In the genomic region with DNA sequence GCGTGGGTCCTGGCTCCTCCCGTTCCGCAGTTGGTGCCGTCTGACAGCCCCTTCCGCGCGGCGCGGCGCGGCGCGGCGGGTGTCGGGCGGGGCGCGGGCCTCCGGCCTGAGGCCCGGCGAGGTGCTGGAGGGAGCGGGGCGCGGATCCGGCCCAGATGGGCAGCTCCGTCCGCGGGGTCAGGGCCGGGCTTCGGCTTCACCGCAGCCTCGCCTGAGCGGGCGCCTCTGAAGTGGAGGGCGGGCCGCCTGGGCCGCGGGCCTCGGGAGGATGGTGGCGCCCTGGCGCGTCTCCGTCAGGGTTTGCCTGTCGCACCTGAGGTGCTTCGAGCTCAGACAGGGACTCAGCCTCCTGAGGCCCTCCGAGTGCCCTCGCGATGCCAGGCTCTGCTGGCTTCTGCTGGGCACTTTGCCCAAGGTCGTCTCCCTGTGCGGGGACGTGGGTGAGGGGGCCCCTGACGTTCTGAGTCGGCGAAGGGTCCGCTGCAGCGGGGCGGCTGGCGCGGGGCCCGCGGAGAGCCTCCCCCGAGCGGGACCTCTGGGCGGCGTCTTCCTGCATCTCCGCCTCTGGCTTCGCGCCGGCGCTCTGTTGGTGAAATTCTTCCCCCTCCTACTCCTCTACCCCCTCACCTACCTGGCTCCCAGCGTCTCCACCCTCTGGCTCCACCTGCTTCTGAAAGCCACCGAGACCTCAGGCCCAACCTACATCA, we compare ENCODE assay signal across 8 cellular contexts. TPM values are rescaled to one million over a fixed set of nuclear protein-coding genes. Genes with fewer than 3 reads are reported as not detected.
DNase-seq lines count a peak whose midpoint lies in the region.

No MANE protein-coding gene starts in this region.

- H3K27me3 Mint-ChIP-seq in activated CD4-positive, alpha-beta T cell treated with anti-CD3 and anti-CD28 coated beads, Interleukin-2, amount 10 ng/mL, durations not matched to agents 7 days and 5 days = peaks cover 4% of the 10 kb centered on the region

- H3K4me1 ChIP-seq in mononuclear cell (ENCODE audit: insufficient read depth, low read length) = peaks cover 47% of the 10 kb centered on the region

- H3K27ac Mint-ChIP-seq in activated CD4-positive, alpha-beta T cell treated with anti-CD3 and anti-CD28 coated beads, Interleukin-2, amount 10 ng/mL, durations not matched to agents 7 days and 5 days = peak overlapping the region; percentile 95

- H3K27me3 ChIP-seq in H7 (ENCODE audit: control insufficient read depth, insufficient read depth, low read length) (peaks cover 13% of the 10 kb centered on the region; the same call in 1 of the 2 replicates), mononuclear cell (ENCODE audit: insufficient read depth, low read length) (no peaks in the 10 kb centered on the region)

- CTCF ChIA-PET in activated CD4-positive, alpha-beta T cell treated with anti-CD3 and anti-CD28 coated beads, Interleukin-2, amount 10 ng/mL, durations not matched to agents 7 days and 5 days (lab: Charles Lee) = interaction anchor here (0.8 to 1.3 kb wide), 3 partner anchors 20 to 342 kb away, joined by 3 read pairs; a partner anchor contains a TSS

- DNase-seq in H7 (peak; percentile 90), NAMALWA (ENCODE audit: low spot score) (peak; percentile 70), middle frontal gyrus (ENCODE audit: extremely low spot score, low spot score) (no peak)
- DNase-seq in activated CD4-positive, alpha-beta T cell treated with anti-CD3 and anti-CD28 coated beads, Interleukin-2, amount 10 ng/mL, durations not matched to agents 7 days and 5 days = peak; percentile 58
- peak; percentile 41 for DNase-seq in effector CD4-positive, alpha-beta T cell
- DNase-seq in stimulated activated CD8-positive, alpha-beta memory T cell treated with anti-CD3 and anti-CD28 coated beads, Interleukin-2, amount 100 ng/mL, for 48 hours (ENCODE audit: low read depth in 2 of 2) = peak; percentile 27 to 29

- H3K4me3 ChIP-seq in GM08714 (ENCODE audit: low read length) (peak overlapping the region; percentile 73), H7 (ENCODE audit: insufficient read depth, low read depth, low read length) (peak overlapping the region; percentile 73), mononuclear cell (ENCODE audit: low read length) (peak overlapping the region; percentile 65)

- no peaks in the 10 kb centered on the region for H3K9me3 Mint-ChIP-seq in activated CD4-positive, alpha-beta T cell treated with anti-CD3 and anti-CD28 coated beads, Interleukin-2, amount 10 ng/mL, durations not matched to agents 7 days and 5 days

- H3K36me3 ChIP-seq in H7 (replicated peaks; ENCODE audit: control insufficient read depth, insufficient read depth, low read length) = no peaks in the 10 kb centered on the region; the same call in none of the 2 replicates

- peaks cover 42% of the 10 kb centered on the region for H3K4me1 Mint-ChIP-seq in activated CD4-positive, alpha-beta T cell treated with anti-CD3 and anti-CD28 coated beads, Interleukin-2, amount 10 ng/mL, durations not matched to agents 7 days and 5 days

- H3K9me3 ChIP-seq in mononuclear cell (ENCODE audit: low read depth, low read length) = no peaks in the 10 kb centered on the region

- POLR2A ChIA-PET in activated CD4-positive, alpha-beta T cell treated with anti-CD3 and anti-CD28 coated beads, Interleukin-2, amount 10 ng/mL, durations not matched to agents 7 days and 5 days (lab: Charles Lee) = interaction anchor here (0.9 kb wide), 1 partner anchor 176 kb away, joined by 4 read pairs; no protein-coding TSS in a partner anchor

- peak overlapping the region; percentile 83 for H3K4me3 Mint-ChIP-seq in activated CD4-positive, alpha-beta T cell treated with anti-CD3 and anti-CD28 coated beads, Interleukin-2, amount 10 ng/mL, durations not matched to agents 7 days and 5 days

- peaks cover 8% of the 10 kb centered on the region for H3K36me3 Mint-ChIP-seq in activated CD4-positive, alpha-beta T cell treated with anti-CD3 and anti-CD28 coated beads, Interleukin-2, amount 10 ng/mL, durations not matched to agents 7 days and 5 days (ENCODE audit: low read depth)

RNA-seq across cellular contexts. Expression of a gene that starts 0.5 kb away (rescaled TPM):
- 16.0 and 17.3 TPM in 2 replicates for total RNA-seq in H7 (2014; rRNA removed; shearing (Covaris generic))
- 10 to 100 TPM; 19.7 to 25.8 TPM for total RNA-seq in activated CD4-positive, alpha-beta T cell treated with anti-CD3 and anti-CD28 coated beads, Interleukin-2, amount 10 ng/mL, durations not matched to agents 7 days and 5 days
- 14.5 TPM for total RNA-seq in mononuclear cell

RNA-seq across cellular contexts. Expression of a gene that starts 23.3 kb away (rescaled TPM):
- 124 and 196 TPM in 2 replicates for total RNA-seq in H7 (2014; rRNA removed; shearing (Covaris generic))
- total RNA-seq in activated CD4-positive, alpha-beta T cell treated with anti-CD3 and anti-CD28 coated beads, Interleukin-2, amount 10 ng/mL, durations not matched to agents 7 days and 5 days = 100 to 1,000 TPM; 161 to 201 TPM
- 48.9 TPM for total RNA-seq in mononuclear cell

RNA-seq across cellular contexts. Expression of a gene that starts 32.6 kb away (rescaled TPM):
- total RNA-seq in H7 (2014; rRNA removed; shearing (Covaris generic)) = 10.1 and 11.9 TPM in 2 replicates
- not detected for total RNA-seq in activated CD4-positive, alpha-beta T cell treated with anti-CD3 and anti-CD28 coated beads, Interleukin-2, amount 10 ng/mL, durations not matched to agents 7 days and 5 days
- not detected for total RNA-seq in mononuclear cell

Comparison
In these comparisons a context has a peak if more than half of its experiments do, and no peak if none do; other contexts are left out.
1. RNA of a gene that starts 32.6 kb away (total RNA-seq): 10.1 to 11.9 TPM in H7; not detected in activated CD4-positive, alpha-beta T cell treated with anti-CD3 and anti-CD28 coated beads, Interleukin-2, amount 10 ng/mL, durations not matched to agents 7 days and 5 days and not detected in mononuclear cell (single experiment); every median in the first group is over 10 times any median in the second.
2. Peak in every context shown above with its lines, with median percentiles within 50 percentile points of each other: H3K4me3 ChIP-seq.